In genomic region chr4:81274460-81274859, GRCh38 we compare ENCODE assay signal across 2 cellular contexts.
TF ChIP-seq lines count a peak whose summit lies in the region.

No MANE protein-coding gene starts in this region.

TF ChIP-seq in HCT116, 20 proteins besides CTCF, POLR2A, EP300 and RAD21 (continued from another document):
- TF ChIP-seq ZBTB33 (IDR thresholded peaks at IDR 0.05; ENCODE audit: extremely low read depth, insufficient replicate concordance, low read length): no peak
- TF ChIP-seq POLR2AphosphoS5 (IDR thresholded peaks at IDR 0.05; ENCODE audit: low read depth, low read length): no peak
- TF ChIP-seq REST (IDR thresholded peaks at IDR 0.05; ENCODE audit: low read depth): no peak
- TF ChIP-seq CBX3 (IDR thresholded peaks at IDR 0.05; ENCODE audit: low read depth): 0 out of 2 replicates have a peak, but pooled peaks have one; percentile 30
- TF ChIP-seq SP1 (IDR thresholded peaks at IDR 0.05; ENCODE audit: low read depth): no peak
- no peak for TF ChIP-seq JUND (IDR thresholded peaks at IDR 0.05)
- TF ChIP-seq CEBPB (IDR thresholded peaks at IDR 0.05; ENCODE audit: low read depth): no peak

TF ChIP-seq in K562, 482 proteins besides CTCF, POLR2A, EP300 and RAD21 (continued from another document):
- TF ChIP-seq, protein P1, sequence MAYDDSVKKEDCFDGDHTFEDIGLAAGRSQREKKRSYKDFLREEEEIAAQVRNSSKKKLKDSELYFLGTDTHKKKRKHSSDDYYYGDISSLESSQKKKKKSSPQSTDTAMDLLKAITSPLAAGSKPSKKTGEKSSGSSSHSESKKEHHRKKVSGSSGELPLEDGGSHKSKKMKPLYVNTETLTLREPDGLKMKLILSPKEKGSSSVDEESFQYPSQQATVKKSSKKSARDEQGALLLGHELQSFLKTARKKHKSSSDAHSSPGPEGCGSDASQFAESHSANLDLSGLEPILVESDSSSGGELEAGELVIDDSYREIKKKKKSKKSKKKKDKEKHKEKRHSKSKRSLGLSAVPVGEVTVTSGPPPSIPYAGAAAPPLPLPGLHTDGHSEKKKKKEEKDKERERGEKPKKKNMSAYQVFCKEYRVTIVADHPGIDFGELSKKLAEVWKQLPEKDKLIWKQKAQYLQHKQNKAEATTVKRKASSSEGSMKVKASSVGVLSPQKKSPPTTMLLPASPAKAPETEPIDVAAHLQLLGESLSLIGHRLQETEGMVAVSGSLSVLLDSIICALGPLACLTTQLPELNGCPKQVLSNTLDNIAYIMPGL (CRISPR knock-in tag; IDR thresholded peaks at IDR 0.05): no peak
- TF ChIP-seq RBM25 (IDR thresholded peaks at IDR 0.05; ENCODE audit: low read depth, low read length, severe bottlenecking): peak; percentile 79
- TF ChIP-seq BACH1 (tag; IDR thresholded peaks at IDR 0.05): no peak
TF ChIP-seq in K562: peak in this region for 1.
